ENCODE assay signal across 1 cellular context in the genomic region with DNA sequence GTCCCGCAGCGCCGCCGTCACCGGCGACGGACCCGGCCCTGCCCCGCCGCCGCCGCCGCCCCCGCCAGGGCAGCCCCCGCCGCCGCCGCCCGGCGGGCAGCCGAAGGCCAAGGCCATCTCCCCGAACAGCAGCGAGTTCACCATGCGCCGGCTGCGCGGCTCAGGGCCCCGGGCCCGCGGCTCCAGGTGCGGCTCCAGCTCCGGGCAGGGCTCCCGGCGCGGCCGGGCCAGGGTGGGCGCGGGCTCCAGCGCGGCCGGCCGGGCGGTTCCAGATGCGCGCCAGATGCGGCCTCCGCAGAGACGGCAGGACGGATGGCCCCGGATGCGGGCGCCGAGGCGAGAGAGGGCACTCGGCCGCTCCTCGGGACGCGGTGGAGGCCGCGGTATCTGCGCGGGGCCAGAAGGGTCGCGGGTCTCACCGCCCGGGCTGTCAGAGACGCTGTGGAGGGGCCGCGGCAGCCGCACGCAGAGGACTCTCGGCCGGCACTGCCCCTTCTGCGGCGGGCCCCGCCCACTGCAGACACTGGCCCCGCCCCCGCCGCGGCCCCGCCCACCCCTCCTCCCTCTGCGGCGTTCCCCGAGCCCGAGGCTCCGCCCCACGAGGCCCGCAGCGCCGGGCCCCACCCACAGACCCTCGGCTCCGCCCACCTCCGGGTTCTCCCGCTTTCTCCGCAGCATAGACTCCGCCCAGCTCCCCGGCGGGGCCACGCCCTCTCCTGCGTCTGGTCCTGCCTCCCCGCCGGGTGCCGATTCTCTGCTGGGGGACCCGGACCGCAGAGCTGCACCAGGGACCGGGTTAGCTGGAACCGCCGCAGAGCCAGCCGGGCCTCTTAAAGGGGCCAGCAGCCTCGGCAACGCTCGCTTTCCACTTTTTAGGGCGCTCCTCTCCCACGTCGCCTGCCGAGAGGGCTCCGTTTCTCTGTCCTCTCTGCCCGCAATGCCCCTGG.
TF ChIP-seq lines count a peak whose summit lies in the region.

A gene (minus strand): TSS at position 488 of the 947 bp plus-strand sequence. CDS start 344 bp downstream, at position 144.

TF ChIP-seq in HepG2, 621 proteins besides CTCF, POLR2A, EP300 and RAD21 (continued from another document):
- TF ChIP-seq, protein P1, sequence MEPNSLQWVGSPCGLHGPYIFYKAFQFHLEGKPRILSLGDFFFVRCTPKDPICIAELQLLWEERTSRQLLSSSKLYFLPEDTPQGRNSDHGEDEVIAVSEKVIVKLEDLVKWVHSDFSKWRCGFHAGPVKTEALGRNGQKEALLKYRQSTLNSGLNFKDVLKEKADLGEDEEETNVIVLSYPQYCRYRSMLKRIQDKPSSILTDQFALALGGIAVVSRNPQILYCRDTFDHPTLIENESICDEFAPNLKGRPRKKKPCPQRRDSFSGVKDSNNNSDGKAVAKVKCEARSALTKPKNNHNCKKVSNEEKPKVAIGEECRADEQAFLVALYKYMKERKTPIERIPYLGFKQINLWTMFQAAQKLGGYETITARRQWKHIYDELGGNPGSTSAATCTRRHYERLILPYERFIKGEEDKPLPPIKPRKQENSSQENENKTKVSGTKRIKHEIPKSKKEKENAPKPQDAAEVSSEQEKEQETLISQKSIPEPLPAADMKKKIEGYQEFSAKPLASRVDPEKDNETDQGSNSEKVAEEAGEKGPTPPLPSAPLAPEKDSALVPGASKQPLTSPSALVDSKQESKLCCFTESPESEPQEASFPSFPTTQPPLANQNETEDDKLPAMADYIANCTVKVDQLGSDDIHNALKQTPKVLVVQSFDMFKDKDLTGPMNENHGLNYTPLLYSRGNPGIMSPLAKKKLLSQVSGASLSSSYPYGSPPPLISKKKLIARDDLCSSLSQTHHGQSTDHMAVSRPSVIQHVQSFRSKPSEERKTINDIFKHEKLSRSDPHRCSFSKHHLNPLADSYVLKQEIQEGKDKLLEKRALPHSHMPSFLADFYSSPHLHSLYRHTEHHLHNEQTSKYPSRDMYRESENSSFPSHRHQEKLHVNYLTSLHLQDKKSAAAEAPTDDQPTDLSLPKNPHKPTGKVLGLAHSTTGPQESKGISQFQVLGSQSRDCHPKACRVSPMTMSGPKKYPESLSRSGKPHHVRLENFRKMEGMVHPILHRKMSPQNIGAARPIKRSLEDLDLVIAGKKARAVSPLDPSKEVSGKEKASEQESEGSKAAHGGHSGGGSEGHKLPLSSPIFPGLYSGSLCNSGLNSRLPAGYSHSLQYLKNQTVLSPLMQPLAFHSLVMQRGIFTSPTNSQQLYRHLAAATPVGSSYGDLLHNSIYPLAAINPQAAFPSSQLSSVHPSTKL (CRISPR knock-in tag; IDR thresholded peaks at IDR 0.05), result peak; percentile 8; the same call in 1 of the 2 replicates
- TF ChIP-seq, protein P2, sequence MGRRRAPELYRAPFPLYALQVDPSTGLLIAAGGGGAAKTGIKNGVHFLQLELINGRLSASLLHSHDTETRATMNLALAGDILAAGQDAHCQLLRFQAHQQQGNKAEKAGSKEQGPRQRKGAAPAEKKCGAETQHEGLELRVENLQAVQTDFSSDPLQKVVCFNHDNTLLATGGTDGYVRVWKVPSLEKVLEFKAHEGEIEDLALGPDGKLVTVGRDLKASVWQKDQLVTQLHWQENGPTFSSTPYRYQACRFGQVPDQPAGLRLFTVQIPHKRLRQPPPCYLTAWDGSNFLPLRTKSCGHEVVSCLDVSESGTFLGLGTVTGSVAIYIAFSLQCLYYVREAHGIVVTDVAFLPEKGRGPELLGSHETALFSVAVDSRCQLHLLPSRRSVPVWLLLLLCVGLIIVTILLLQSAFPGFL (CRISPR knock-in tag; IDR thresholded peaks at IDR 0.05), result no peak
- no peak for TF ChIP-seq ARNTL (CRISPR knock-in tag; IDR thresholded peaks at IDR 0.05)
- TF ChIP-seq, protein P3, sequence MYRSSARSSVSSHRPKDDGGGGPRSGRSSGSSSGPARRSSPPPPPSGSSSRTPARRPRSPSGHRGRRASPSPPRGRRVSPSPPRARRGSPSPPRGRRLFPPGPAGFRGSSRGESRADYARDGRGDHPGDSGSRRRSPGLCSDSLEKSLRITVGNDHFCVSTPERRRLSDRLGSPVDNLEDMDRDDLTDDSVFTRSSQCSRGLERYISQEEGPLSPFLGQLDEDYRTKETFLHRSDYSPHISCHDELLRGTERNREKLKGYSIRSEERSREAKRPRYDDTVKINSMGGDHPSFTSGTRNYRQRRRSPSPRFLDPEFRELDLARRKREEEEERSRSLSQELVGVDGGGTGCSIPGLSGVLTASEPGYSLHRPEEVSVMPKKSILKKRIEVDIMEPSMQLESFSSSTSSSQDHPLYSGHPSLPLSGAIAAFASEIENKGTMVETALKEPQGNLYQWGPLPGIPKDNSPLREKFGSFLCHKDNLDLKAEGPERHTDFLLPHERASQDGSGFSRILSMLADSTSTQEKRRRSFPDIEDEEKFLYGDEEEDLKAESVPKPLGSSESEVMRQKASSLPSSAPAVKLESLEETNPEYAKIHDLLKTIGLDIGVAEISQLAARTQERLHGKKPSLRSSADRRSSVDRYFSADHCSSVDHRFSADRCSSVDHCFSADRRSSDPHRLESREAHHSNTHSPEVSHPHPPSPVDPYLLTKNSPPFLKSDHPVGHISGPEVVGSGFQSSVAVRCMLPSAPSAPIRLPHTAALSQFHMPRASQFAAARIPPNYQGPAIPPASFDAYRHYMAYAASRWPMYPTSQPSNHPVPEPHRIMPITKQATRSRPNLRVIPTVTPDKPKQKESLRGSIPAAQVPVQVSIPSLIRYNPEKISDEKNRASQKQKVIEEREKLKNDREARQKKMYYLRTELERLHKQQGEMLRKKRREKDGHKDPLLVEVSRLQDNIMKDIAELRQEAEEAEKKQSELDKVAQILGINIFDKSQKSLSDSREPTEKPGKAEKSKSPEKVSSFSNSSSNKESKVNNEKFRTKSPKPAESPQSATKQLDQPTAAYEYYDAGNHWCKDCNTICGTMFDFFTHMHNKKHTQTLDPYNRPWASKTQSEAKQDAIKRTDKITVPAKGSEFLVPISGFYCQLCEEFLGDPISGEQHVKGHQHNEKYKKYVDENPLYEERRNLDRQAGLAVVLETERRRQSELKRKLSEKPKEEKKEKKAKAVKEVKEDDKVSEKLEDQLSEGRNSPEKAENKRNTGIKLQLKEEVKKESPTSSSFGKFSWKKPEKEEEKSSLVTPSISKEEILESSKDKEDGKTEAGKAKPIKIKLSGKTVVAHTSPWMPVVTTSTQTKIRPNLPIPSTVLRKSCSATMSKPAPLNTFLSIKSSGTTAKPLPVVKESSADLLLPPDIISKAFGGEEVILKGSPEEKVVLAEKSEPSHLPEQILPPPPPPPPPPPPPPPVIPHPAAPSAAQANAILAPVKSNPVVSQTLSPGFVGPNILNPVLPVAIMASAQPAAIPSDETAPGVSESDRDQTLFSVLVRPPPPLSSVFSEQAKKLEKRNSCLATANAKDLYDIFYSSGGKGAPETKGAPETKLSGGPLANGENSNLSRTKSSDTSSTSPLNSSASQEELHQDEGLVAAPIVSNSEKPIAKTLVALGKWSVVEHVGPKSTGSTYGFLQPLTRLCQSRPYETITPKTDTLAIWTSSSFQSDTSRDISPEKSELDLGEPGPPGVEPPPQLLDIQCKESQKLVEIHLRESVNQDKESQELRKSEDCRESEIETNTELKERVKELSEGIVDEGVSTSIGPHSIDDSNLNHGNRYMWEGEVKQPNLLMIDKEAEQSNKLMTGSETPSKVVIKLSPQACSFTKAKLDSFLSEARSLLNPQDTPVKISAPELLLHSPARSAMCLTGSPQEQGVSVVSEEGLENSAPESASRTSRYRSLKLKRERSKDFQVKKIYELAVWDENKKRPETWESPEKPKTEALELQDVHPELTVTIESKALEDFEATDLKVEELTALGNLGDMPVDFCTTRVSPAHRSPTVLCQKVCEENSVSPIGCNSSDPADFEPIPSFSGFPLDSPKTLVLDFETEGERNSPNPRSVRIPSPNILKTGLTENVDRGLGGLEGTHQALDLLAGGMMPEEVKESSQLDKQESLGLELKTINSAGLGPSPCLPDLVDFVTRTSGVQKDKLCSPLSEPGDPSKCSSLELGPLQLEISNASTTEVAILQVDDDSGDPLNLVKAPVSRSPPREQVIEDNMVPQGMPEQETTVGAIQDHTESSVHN (CRISPR knock-in tag; IDR thresholded peaks at IDR 0.05), result no peak
- peak; percentile 67 for TF ChIP-seq ZFX (CRISPR knock-in tag; IDR thresholded peaks at IDR 0.05; ENCODE audit: low read depth)
- TF ChIP-seq, protein P4, sequence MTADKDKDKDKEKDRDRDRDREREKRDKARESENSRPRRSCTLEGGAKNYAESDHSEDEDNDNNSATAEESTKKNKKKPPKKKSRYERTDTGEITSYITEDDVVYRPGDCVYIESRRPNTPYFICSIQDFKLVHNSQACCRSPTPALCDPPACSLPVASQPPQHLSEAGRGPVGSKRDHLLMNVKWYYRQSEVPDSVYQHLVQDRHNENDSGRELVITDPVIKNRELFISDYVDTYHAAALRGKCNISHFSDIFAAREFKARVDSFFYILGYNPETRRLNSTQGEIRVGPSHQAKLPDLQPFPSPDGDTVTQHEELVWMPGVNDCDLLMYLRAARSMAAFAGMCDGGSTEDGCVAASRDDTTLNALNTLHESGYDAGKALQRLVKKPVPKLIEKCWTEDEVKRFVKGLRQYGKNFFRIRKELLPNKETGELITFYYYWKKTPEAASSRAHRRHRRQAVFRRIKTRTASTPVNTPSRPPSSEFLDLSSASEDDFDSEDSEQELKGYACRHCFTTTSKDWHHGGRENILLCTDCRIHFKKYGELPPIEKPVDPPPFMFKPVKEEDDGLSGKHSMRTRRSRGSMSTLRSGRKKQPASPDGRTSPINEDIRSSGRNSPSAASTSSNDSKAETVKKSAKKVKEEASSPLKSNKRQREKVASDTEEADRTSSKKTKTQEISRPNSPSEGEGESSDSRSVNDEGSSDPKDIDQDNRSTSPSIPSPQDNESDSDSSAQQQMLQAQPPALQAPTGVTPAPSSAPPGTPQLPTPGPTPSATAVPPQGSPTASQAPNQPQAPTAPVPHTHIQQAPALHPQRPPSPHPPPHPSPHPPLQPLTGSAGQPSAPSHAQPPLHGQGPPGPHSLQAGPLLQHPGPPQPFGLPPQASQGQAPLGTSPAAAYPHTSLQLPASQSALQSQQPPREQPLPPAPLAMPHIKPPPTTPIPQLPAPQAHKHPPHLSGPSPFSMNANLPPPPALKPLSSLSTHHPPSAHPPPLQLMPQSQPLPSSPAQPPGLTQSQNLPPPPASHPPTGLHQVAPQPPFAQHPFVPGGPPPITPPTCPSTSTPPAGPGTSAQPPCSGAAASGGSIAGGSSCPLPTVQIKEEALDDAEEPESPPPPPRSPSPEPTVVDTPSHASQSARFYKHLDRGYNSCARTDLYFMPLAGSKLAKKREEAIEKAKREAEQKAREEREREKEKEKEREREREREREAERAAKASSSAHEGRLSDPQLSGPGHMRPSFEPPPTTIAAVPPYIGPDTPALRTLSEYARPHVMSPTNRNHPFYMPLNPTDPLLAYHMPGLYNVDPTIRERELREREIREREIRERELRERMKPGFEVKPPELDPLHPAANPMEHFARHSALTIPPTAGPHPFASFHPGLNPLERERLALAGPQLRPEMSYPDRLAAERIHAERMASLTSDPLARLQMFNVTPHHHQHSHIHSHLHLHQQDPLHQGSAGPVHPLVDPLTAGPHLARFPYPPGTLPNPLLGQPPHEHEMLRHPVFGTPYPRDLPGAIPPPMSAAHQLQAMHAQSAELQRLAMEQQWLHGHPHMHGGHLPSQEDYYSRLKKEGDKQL (CRISPR knock-in tag; IDR thresholded peaks at IDR 0.05; ENCODE audit: low read depth), result no peak
- peak; percentile 81; the same call in 1 of the 2 replicates for TF ChIP-seq ZNF773 (CRISPR knock-in tag; IDR thresholded peaks at IDR 0.05; ENCODE audit: borderline replicate concordance)
- no peak for TF ChIP-seq ZNF20 (CRISPR knock-in tag; IDR thresholded peaks at IDR 0.05)
- peak; percentile 75 for TF ChIP-seq POLR2G (IDR thresholded peaks at IDR 0.05; ENCODE audit: low read depth, low read length)
- TF ChIP-seq, protein P5, sequence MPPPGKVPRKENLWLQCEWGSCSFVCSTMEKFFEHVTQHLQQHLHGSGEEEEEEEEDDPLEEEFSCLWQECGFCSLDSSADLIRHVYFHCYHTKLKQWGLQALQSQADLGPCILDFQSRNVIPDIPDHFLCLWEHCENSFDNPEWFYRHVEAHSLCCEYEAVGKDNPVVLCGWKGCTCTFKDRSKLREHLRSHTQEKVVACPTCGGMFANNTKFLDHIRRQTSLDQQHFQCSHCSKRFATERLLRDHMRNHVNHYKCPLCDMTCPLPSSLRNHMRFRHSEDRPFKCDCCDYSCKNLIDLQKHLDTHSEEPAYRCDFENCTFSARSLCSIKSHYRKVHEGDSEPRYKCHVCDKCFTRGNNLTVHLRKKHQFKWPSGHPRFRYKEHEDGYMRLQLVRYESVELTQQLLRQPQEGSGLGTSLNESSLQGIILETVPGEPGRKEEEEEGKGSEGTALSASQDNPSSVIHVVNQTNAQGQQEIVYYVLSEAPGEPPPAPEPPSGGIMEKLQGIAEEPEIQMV (CRISPR knock-in tag; IDR thresholded peaks at IDR 0.05; ENCODE audit: low read depth), result no peak
- TF ChIP-seq SMAD9 (CRISPR knock-in tag; IDR thresholded peaks at IDR 0.05), result no peak
- peak; percentile 32; the same call in 1 of the 2 replicates for TF ChIP-seq TGIF2 (CRISPR knock-in tag; IDR thresholded peaks at IDR 0.05)
- TF ChIP-seq, protein P6, sequence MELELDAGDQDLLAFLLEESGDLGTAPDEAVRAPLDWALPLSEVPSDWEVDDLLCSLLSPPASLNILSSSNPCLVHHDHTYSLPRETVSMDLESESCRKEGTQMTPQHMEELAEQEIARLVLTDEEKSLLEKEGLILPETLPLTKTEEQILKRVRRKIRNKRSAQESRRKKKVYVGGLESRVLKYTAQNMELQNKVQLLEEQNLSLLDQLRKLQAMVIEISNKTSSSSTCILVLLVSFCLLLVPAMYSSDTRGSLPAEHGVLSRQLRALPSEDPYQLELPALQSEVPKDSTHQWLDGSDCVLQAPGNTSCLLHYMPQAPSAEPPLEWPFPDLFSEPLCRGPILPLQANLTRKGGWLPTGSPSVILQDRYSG (CRISPR knock-in tag; IDR thresholded peaks at IDR 0.05), result 0 out of 2 replicates have a peak, but pooled peaks have one; percentile 44
- TF ChIP-seq MBD4 (IDR thresholded peaks at IDR 0.05; ENCODE audit: borderline replicate concordance, low read length), result no peak
- no peak for TF ChIP-seq ZFP1 (CRISPR knock-in tag; IDR thresholded peaks at IDR 0.05)
- 0 out of 2 replicates have a peak, but pooled peaks have one; percentile 33 for TF ChIP-seq ZNF292 (CRISPR knock-in tag; IDR thresholded peaks at IDR 0.05; ENCODE audit: borderline replicate concordance, low read depth)
- TF ChIP-seq ZNF329 (CRISPR knock-in tag; IDR thresholded peaks at IDR 0.05; ENCODE audit: low read depth), result peak; percentile 83; the same call in 1 of the 2 replicates
- TF ChIP-seq ZNF550 (CRISPR knock-in tag; IDR thresholded peaks at IDR 0.05; ENCODE audit: borderline replicate concordance), result no peak
- TF ChIP-seq, protein P7, sequence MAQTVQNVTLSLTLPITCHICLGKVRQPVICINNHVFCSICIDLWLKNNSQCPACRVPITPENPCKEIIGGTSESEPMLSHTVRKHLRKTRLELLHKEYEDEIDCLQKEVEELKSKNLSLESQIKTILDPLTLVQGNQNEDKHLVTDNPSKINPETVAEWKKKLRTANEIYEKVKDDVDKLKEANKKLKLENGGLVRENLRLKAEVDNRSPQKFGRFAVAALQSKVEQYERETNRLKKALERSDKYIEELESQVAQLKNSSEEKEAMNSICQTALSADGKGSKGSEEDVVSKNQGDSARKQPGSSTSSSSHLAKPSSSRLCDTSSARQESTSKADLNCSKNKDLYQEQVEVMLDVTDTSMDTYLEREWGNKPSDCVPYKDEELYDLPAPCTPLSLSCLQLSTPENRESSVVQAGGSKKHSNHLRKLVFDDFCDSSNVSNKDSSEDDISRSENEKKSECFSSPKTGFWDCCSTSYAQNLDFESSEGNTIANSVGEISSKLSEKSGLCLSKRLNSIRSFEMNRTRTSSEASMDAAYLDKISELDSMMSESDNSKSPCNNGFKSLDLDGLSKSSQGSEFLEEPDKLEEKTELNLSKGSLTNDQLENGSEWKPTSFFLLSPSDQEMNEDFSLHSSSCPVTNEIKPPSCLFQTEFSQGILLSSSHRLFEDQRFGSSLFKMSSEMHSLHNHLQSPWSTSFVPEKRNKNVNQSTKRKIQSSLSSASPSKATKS (CRISPR knock-in tag; IDR thresholded peaks at IDR 0.05), result no peak
